8 cellular contexts compared by ENCODE assay signal in the genomic region with DNA sequence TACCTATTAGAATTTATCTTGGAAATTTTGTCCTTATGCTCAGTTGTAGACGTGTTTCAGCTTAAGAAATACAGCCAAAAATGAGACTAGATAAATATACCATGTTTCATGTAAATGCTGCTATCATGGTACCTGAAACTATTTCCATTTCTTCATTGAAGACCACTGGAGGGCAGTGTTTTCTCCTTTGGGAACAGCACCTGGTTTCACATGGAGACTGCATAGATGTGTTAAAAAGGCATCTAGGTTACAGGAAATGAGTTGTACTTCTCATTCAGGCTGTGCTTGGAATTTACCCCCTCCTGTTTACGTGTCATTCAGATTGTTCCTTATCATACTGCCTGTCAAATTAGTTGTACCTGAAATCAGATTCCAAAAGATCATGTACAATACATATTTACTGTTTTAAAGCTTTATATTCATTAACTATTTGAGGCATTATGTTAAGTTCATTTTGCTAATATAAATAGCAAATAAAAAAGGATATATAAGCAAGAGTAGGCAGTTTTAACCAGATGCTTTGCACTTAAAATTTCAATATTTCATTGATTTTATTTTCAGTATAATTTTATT. TPM values are rescaled to one million over a fixed set of nuclear protein-coding genes. Genes with fewer than 3 reads are reported as not detected.
DNase-seq lines count a peak whose midpoint lies in the region; ATAC-seq, FAIRE-seq and TF ChIP-seq lines count a peak whose summit lies in the region.

No MANE protein-coding gene starts in this region.

- no peaks in the 10 kb centered on the region for H3K9me3 ChIP-seq in Karpas-422 (ENCODE audit: low read length)

- no peak for TF ChIP-seq POLR2A in erythroblast (IDR thresholded peaks at IDR 0.05; ENCODE audit: low read length)

- no peak overlapping the region for H2AFZ ChIP-seq in Karpas-422 (ENCODE audit: low read length)

- peaks cover 64% of the 10 kb centered on the region for H3K4me1 ChIP-seq in Karpas-422 (ENCODE audit: low read length)

- DNase-seq in SIG-M5 treated with dmso at 0.1 percent for 504 hours (lab: John Stamatoyannopoulos, UW; ENCODE audit: unreplicated experiment) (peak; percentile 44), SIG-M5 (lab: John Stamatoyannopoulos, UW) (no peak), Karpas-422 (peak; percentile 89), RCC 7860 (ENCODE audit: low spot score) (peak; percentile 66), erythroblast (lab: John Stamatoyannopoulos, UW) (peak; percentile 40 to 59), retinal pigment epithelial cell (ENCODE audit: low read depth) (peak; percentile 16), UCSD-AML1 (lab: John Stamatoyannopoulos, UW; ENCODE audit: unreplicated experiment) (no peak)

- peak overlapping the region; percentile 94 for H3K27ac ChIP-seq in Karpas-422 (ENCODE audit: low read length)

- H4K20me1 ChIP-seq in Karpas-422 (ENCODE audit: insufficient read depth, low read depth, low read length), result no peaks in the 10 kb centered on the region

- no peaks in the 10 kb centered on the region for H3K27me3 ChIP-seq in Karpas-422 (ENCODE audit: low read length)

- peak; percentile 86 for FAIRE-seq in RCC 7860 (lab: Jason Lieb, UNC)

- H3K9me2 ChIP-seq in Karpas-422 (replicated peaks; ENCODE audit: insufficient read depth, low read length), result no peaks in the 10 kb centered on the region

- H3K4me2 ChIP-seq in Karpas-422 (ENCODE audit: low read depth, low read length, poor library complexity, severe bottlenecking), result peak overlapping the region; percentile 90

- no peaks in the 10 kb centered on the region for H3K36me3 ChIP-seq in Karpas-422 (ENCODE audit: insufficient read depth, low read length)

- H3K4me3 ChIP-seq in Karpas-422 (ENCODE audit: low read length), result peak overlapping the region; percentile 43
- no peak overlapping the region for H3K4me3 ChIP-seq in retinal pigment epithelial cell (ENCODE audit: low read length)

- H3K9ac ChIP-seq in Karpas-422 (ENCODE audit: low read length), result peak overlapping the region; percentile 28

- peak; percentile 81 for TF ChIP-seq CTCF in retinal pigment epithelial cell (conservative IDR thresholded peaks at IDR 0.05; ENCODE audit: low read depth, low read length)

- ATAC-seq in GM21529 (IDR thresholded peaks at IDR 0.05; ENCODE audit: unreplicated experiment), result peak; percentile 78

- no peaks in the 10 kb centered on the region for H3K79me2 ChIP-seq in Karpas-422 (ENCODE audit: low read length)

RNA-seq across cellular contexts. Expression of a gene that starts 57.3 kb away (rescaled TPM):
- total RNA-seq in Karpas-422 (2014; rRNA removed; shearing (Covaris generic); ENCODE audit: low replicate concordance), result 70.4 and 86.1 TPM in 2 replicates

Comparison
In these comparisons a context has a peak if more than half of its experiments do, and no peak if none do; other contexts are left out.
1. DNase-seq: peak in SIG-M5 treated with dmso at 0.1 percent for 504 hours (single experiment), Karpas-422 (single experiment), RCC 7860 (single experiment), erythroblast (2 of 2) and retinal pigment epithelial cell (single experiment); none in SIG-M5 (single experiment) and UCSD-AML1 (single experiment).